ENCODE assay signal across 11 cellular contexts in genomic region chr7:24884401-24884800, GRCh38.
DNase-seq lines count a peak whose midpoint lies in the region; ATAC-seq and TF ChIP-seq lines count a peak whose summit lies in the region.
"Had no signal": no experiment of that assay in that cellular context is flagged by ENCODE, and none has a peak within 500 bp of the region (broad histone marks: within the 10 kb centered on the region; RNA-seq: fewer than 3 reads in every experiment).

No MANE protein-coding gene starts in this region.

- no peak overlapping the region for H3K27ac Mint-ChIP-seq in naive thymus-derived CD4-positive, alpha-beta T cell
- H3K27ac Mint-ChIP-seq: activated B cell treated with CpG ODN at 0.5 μM for 24 hours had no signal

- peak; percentile 25 for ATAC-seq in mucosa of descending colon
- ATAC-seq in naive thymus-derived CD4-positive, alpha-beta T cell: no peak

- H3K4me3 ChIP-seq in mucosa of descending colon: no peak overlapping the region
- no peak overlapping the region for H3K4me3 ChIP-seq in naive thymus-derived CD4-positive, alpha-beta T cell (ENCODE audit: low read length)
- H3K4me3 ChIP-seq: adrenal gland, thoracic aorta had no signal

- DNase-seq in COLO668 (lab: John Stamatoyannopoulos, UW; ENCODE audit: unreplicated experiment) (peak; percentile 39), DMS79 (lab: John Stamatoyannopoulos, UW) (peak; percentile 49), NCI-H524 treated with DMSO at 0.1 percent for 48 hours (lab: John Stamatoyannopoulos, UW) (peak; percentile 51), mucosa of descending colon (no peak), medulla oblongata (ENCODE audit: extremely low spot score) (no peak), posterior vena cava (ENCODE audit: low spot score) (no peak)
- no peak for DNase-seq in naive thymus-derived CD4-positive, alpha-beta T cell
- DNase-seq: activated B cell treated with CpG ODN at 0.5 μM for 24 hours; adrenal gland; CD4-positive, CD25-positive, alpha-beta regulatory T cell had no signal

- no peaks in the 10 kb centered on the region for H3K36me3 ChIP-seq in mucosa of descending colon (ENCODE audit: low read depth)
- peaks cover 0 to 10% (median 0%) of the 10 kb centered on the region in 3 experiments for H3K36me3 ChIP-seq in naive thymus-derived CD4-positive, alpha-beta T cell (ENCODE audit: control insufficient read depth in 2 of 3, insufficient read depth in 3 of 3, low read length in 3 of 3)
- H3K36me3 ChIP-seq: adrenal gland, thoracic aorta had no signal

- no peaks in the 10 kb centered on the region for H3K27me3 ChIP-seq in naive thymus-derived CD4-positive, alpha-beta T cell (ENCODE audit: control insufficient read depth in 2 of 2, insufficient read depth in 2 of 2, low read length in 2 of 2)
- H3K27me3 ChIP-seq: adrenal gland had no signal

- CTCF ChIA-PET in naive thymus-derived CD4-positive, alpha-beta T cell (lab: Charles Lee): interaction anchor here (0.7 kb wide), 1 partner anchor 19 kb away, joined by 3 read pairs; no protein-coding TSS in a partner anchor

- TF ChIP-seq CTCF in mucosa of descending colon (IDR thresholded peaks at IDR 0.05): no peak

- H3K9me3 ChIP-seq in mucosa of descending colon: no peaks in the 10 kb centered on the region
- H3K9me3 ChIP-seq in naive thymus-derived CD4-positive, alpha-beta T cell (ENCODE audit: control insufficient read depth in 2 of 3, low read length in 3 of 3): no peaks in the 10 kb centered on the region
- H3K9me3 ChIP-seq: adrenal gland, thoracic aorta had no signal

- H3K4me1 ChIP-seq in mucosa of descending colon (ENCODE audit: low read depth): no peaks in the 10 kb centered on the region
- no peaks in the 10 kb centered on the region for H3K4me1 ChIP-seq in naive thymus-derived CD4-positive, alpha-beta T cell (ENCODE audit: control insufficient read depth in 2 of 2, insufficient read depth in 2 of 2, low read length in 2 of 2)
- H3K4me1 ChIP-seq: adrenal gland had no signal

- POLR2A ChIA-PET in naive thymus-derived CD4-positive, alpha-beta T cell (lab: Charles Lee): no interaction called here

- no peak overlapping the region for H3K4me3 Mint-ChIP-seq in naive thymus-derived CD4-positive, alpha-beta T cell
- H3K4me3 Mint-ChIP-seq: activated B cell treated with CpG ODN at 0.5 μM for 24 hours; CD4-positive, CD25-positive, alpha-beta regulatory T cell had no signal

- H3K27ac ChIP-seq in naive thymus-derived CD4-positive, alpha-beta T cell (ENCODE audit: low read depth, low read length): no peak overlapping the region
- H3K27ac ChIP-seq: adrenal gland, thoracic aorta had no signal

- peaks cover 5 to 54% (median 17%) of the 10 kb centered on the region in 5 donors for H3K36me3 Mint-ChIP-seq in naive thymus-derived CD4-positive, alpha-beta T cell

- no peaks in the 10 kb centered on the region for H3K9me3 Mint-ChIP-seq in naive thymus-derived CD4-positive, alpha-beta T cell
- H3K9me3 Mint-ChIP-seq: activated B cell treated with CpG ODN at 0.5 μM for 24 hours; CD4-positive, CD25-positive, alpha-beta regulatory T cell had no signal

- intact Hi-C loops in mucosa of descending colon (cut with DNase I, micrococcal nuclease): no loop called here
- intact Hi-C loops in posterior vena cava (cut with DNase I): no loop called here
- intact Hi-C loops in naive thymus-derived CD4-positive, alpha-beta T cell (cut with micrococcal nuclease): no loop called here

- no peaks in the 10 kb centered on the region for H3K27me3 Mint-ChIP-seq in naive thymus-derived CD4-positive, alpha-beta T cell
- H3K27me3 Mint-ChIP-seq: activated B cell treated with CpG ODN at 0.5 μM for 24 hours; CD4-positive, CD25-positive, alpha-beta regulatory T cell had no signal

- H3K4me1 Mint-ChIP-seq in naive thymus-derived CD4-positive, alpha-beta T cell: peaks cover 0 to 44% (median 0%) of the 10 kb centered on the region in 7 donors

Comparison
In these comparisons a context has a peak if more than half of its experiments do, and no peak if none do; other contexts are left out.
1. DNase-seq: peak in COLO668 (single experiment), DMS79 (single experiment) and NCI-H524 treated with DMSO at 0.1 percent for 48 hours (single experiment); none in mucosa of descending colon (0 of 3), medulla oblongata (single experiment), posterior vena cava (single experiment) and naive thymus-derived CD4-positive, alpha-beta T cell (0 of 9).